In the genomic region with DNA sequence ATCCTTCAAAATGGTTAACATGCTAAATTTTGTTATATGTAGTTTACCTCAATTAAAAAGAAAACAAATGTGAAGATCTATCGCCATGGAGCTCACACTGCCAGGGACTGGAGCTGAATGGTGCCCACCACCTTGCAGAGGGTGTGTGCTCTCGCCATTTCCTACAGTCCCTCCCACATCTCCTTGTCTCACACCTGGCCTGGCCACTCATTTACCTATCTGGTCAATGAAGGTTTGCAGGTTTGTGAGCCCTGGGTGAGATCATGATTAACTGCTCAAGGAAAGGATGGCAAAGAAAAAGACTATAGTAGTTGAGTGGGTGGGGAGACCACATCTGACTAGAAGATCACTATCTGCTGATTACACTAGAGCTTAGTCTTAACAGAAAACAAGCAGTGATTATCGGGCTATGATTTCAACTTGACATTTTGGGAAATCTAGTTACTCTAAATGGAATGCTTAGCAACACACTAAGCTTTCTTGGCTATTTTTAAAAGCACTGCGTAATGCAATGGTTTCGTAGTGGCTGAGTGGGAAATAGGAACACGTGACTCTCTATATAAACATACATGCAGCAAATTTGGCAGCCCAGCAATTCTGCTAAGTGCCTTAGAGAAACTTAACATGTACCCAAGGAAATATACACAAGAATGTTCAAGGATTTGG, we compare ENCODE assay signal across 11 cellular contexts. TPM values are rescaled to one million over a fixed set of nuclear protein-coding genes. Genes with fewer than 3 reads are reported as not detected.
A peak's percentile ranks its signal among the peaks of the same experiment; 100 is the strongest.
DNase-seq lines count a peak whose midpoint lies in the region; ATAC-seq and TF ChIP-seq lines count a peak whose summit lies in the region.
"Had no signal": no experiment of that assay in that cellular context is flagged by ENCODE, and none has a peak within 500 bp of the region (broad histone marks: within the 10 kb centered on the region; RNA-seq: fewer than 3 reads in every experiment).

No MANE protein-coding gene starts in this region.

- H3K4me1 ChIP-seq in lung (ENCODE audit: control insufficient read depth in 2 of 2, insufficient read depth in 2 of 2, low read length in 2 of 2) (peaks cover 2 to 18% of the 10 kb centered on the region in 2 donors), upper lobe of right lung (peaks cover 26% of the 10 kb centered on the region)
- H3K4me1 ChIP-seq: prostate gland had no signal

- TF ChIP-seq CTCF in epithelial cell of esophagus (IDR thresholded peaks at IDR 0.05; ENCODE audit: insufficient read depth, low read depth, low read length, missing control alignments) (no peak), lung (IDR thresholded peaks at IDR 0.05; ENCODE audit: control extremely low read depth, extremely low read depth) (no peak), upper lobe of right lung (IDR thresholded peaks at IDR 0.05) (no peak)

- peaks cover 25% of the 10 kb centered on the region for H3K36me3 Mint-ChIP-seq in activated naive CD8-positive, alpha-beta T cell treated with anti-CD3 and anti-CD28 coated beads, Interleukin-2, amount 10 ng/mL, durations not matched to agents 7 days and 5 days
- peaks cover 76% of the 10 kb centered on the region for H3K36me3 Mint-ChIP-seq in activated naive CD8-positive, alpha-beta T cell treated with anti-CD3 and anti-CD28 coated beads, Interleukin-2, amount 50 U/mL, for 24 hours (ENCODE audit: low read depth)

- H3K9me3 ChIP-seq in lung (ENCODE audit: control insufficient read depth in 2 of 2, insufficient read depth in 1 of 2, low read length in 1 of 2) (no peaks in the 10 kb centered on the region), upper lobe of right lung (no peaks in the 10 kb centered on the region)
- H3K9me3 ChIP-seq: adrenal gland, prostate gland had no signal

- no peak for ATAC-seq in activated naive CD8-positive, alpha-beta T cell treated with anti-CD3 and anti-CD28 coated beads, Interleukin-2, amount 10 ng/mL, durations not matched to agents 7 days and 5 days (ENCODE audit: low read depth)
- ATAC-seq in activated naive CD8-positive, alpha-beta T cell treated with anti-CD3 and anti-CD28 coated beads, Interleukin-2, amount 50 U/mL, for 24 hours: no peak
- peak; percentile 67 for ATAC-seq in lung (ENCODE audit: insufficient read depth, low FRiP score)
- ATAC-seq in upper lobe of right lung: peak; percentile 82
- ATAC-seq in HG03469 (IDR thresholded peaks at IDR 0.05; ENCODE audit: unreplicated experiment): no peak
- no peak for ATAC-seq in HG03196 (IDR thresholded peaks at IDR 0.05; ENCODE audit: unreplicated experiment)

- H3K27ac ChIP-seq in lung (ENCODE audit: low read depth in 1 of 2, low read length in 1 of 2): peak overlapping the region; percentile 62 to 89
- peak overlapping the region; percentile 75 for H3K27ac ChIP-seq in upper lobe of right lung

- POLR2A ChIA-PET in activated naive CD8-positive, alpha-beta T cell treated with anti-CD3 and anti-CD28 coated beads, Interleukin-2, amount 10 ng/mL, durations not matched to agents 7 days and 5 days (lab: Charles Lee): no interaction called here

- no peaks in the 10 kb centered on the region for H3K27me3 Mint-ChIP-seq in activated naive CD8-positive, alpha-beta T cell treated with anti-CD3 and anti-CD28 coated beads, Interleukin-2, amount 10 ng/mL, durations not matched to agents 7 days and 5 days
- H3K27me3 Mint-ChIP-seq in activated naive CD8-positive, alpha-beta T cell treated with anti-CD3 and anti-CD28 coated beads, Interleukin-2, amount 50 U/mL, for 24 hours: no peaks in the 10 kb centered on the region

- H3K27me3 ChIP-seq in lung (ENCODE audit: control insufficient read depth, insufficient read depth) (no peaks in the 10 kb centered on the region), upper lobe of right lung (no peaks in the 10 kb centered on the region)
- H3K27me3 ChIP-seq: adrenal gland had no signal

- no peak overlapping the region for H3K4me3 Mint-ChIP-seq in activated naive CD8-positive, alpha-beta T cell treated with anti-CD3 and anti-CD28 coated beads, Interleukin-2, amount 10 ng/mL, durations not matched to agents 7 days and 5 days
- H3K4me3 Mint-ChIP-seq in activated naive CD8-positive, alpha-beta T cell treated with anti-CD3 and anti-CD28 coated beads, Interleukin-2, amount 50 U/mL, for 24 hours: no peak overlapping the region

- no peak for DNase-seq in activated naive CD8-positive, alpha-beta T cell treated with anti-CD3 and anti-CD28 coated beads, Interleukin-2, amount 10 ng/mL, durations not matched to agents 7 days and 5 days
- no peak for DNase-seq in activated naive CD8-positive, alpha-beta T cell treated with anti-CD3 and anti-CD28 coated beads, Interleukin-2, amount 50 U/mL, for 24 hours
- DNase-seq in epithelial cell of esophagus (ENCODE audit: low read depth) (peak; percentile 35), lung (ENCODE audit: low spot score) (peak; percentile 66), upper lobe of right lung (no peak)
- DNase-seq in stimulated activated CD4-positive, alpha-beta T cell treated with anti-CD3 and anti-CD28 coated beads, Interleukin-2, amount 100 ng/mL, for 24 hours: no peak
- DNase-seq: activated CD4-positive, alpha-beta T cell treated with anti-CD3 and anti-CD28 coated beads for 48 hours; adrenal gland had no signal

- peaks cover 4% of the 10 kb centered on the region for H3K4me1 Mint-ChIP-seq in activated naive CD8-positive, alpha-beta T cell treated with anti-CD3 and anti-CD28 coated beads, Interleukin-2, amount 10 ng/mL, durations not matched to agents 7 days and 5 days
- H3K4me1 Mint-ChIP-seq in activated naive CD8-positive, alpha-beta T cell treated with anti-CD3 and anti-CD28 coated beads, Interleukin-2, amount 50 U/mL, for 24 hours: peaks cover 2% of the 10 kb centered on the region

- H3K9me3 Mint-ChIP-seq in activated naive CD8-positive, alpha-beta T cell treated with anti-CD3 and anti-CD28 coated beads, Interleukin-2, amount 10 ng/mL, durations not matched to agents 7 days and 5 days: no peaks in the 10 kb centered on the region
- no peaks in the 10 kb centered on the region for H3K9me3 Mint-ChIP-seq in activated naive CD8-positive, alpha-beta T cell treated with anti-CD3 and anti-CD28 coated beads, Interleukin-2, amount 50 U/mL, for 24 hours

- peak overlapping the region; percentile 32 for H3K27ac Mint-ChIP-seq in activated naive CD8-positive, alpha-beta T cell treated with anti-CD3 and anti-CD28 coated beads, Interleukin-2, amount 10 ng/mL, durations not matched to agents 7 days and 5 days
- no peak overlapping the region for H3K27ac Mint-ChIP-seq in activated naive CD8-positive, alpha-beta T cell treated with anti-CD3 and anti-CD28 coated beads, Interleukin-2, amount 50 U/mL, for 24 hours

- H3K36me3 ChIP-seq in lung (ENCODE audit: control insufficient read depth in 2 of 2, insufficient read depth in 2 of 2, low read length in 2 of 2) (peaks cover 4 to 17% of the 10 kb centered on the region in 2 donors), upper lobe of right lung (peaks cover 41% of the 10 kb centered on the region)
- H3K36me3 ChIP-seq: prostate gland had no signal

- intact Hi-C loops in upper lobe of right lung (cut with DNase I): no loop called here

- no peak overlapping the region for H3K4me3 ChIP-seq in epithelial cell of esophagus (ENCODE audit: low read length)
- no peak overlapping the region for H3K4me3 ChIP-seq in lung
- H3K4me3 ChIP-seq in upper lobe of right lung: no peak overlapping the region
- H3K4me3 ChIP-seq: adrenal gland, prostate gland had no signal

- 57 to 71% methylated on average over 6 of the region's 6 CpGs for WGBS in lung, 2 donors

RNA-seq across cellular contexts. Expression of gene PUM3, which starts 27.3 kb away (rescaled TPM):
- 10 to 100 TPM; 44.8 to 45.6 TPM for total RNA-seq in activated naive CD8-positive, alpha-beta T cell treated with anti-CD3 and anti-CD28 coated beads, Interleukin-2, amount 10 ng/mL, durations not matched to agents 7 days and 5 days
- total RNA-seq in lung: 10 to 100 TPM; 36.7 to 41.7 TPM
- polyA plus RNA-seq in lung: 10 to 100 TPM; 29.1 to 38.2 TPM
- total RNA-seq in upper lobe of right lung: 40.4 TPM

Comparison
In these comparisons a context has a peak if more than half of its experiments do, and no peak if none do; other contexts are left out.
1. ATAC-seq: peak in lung (single experiment) and upper lobe of right lung (single experiment); none in activated naive CD8-positive, alpha-beta T cell treated with anti-CD3 and anti-CD28 coated beads, Interleukin-2, amount 10 ng/mL, durations not matched to agents 7 days and 5 days (single experiment), activated naive CD8-positive, alpha-beta T cell treated with anti-CD3 and anti-CD28 coated beads, Interleukin-2, amount 50 U/mL, for 24 hours (single experiment), HG03469 (single experiment) and HG03196 (single experiment).
2. DNase-seq: peak in epithelial cell of esophagus (single experiment) and lung (single experiment); none in activated naive CD8-positive, alpha-beta T cell treated with anti-CD3 and anti-CD28 coated beads, Interleukin-2, amount 10 ng/mL, durations not matched to agents 7 days and 5 days (single experiment), activated naive CD8-positive, alpha-beta T cell treated with anti-CD3 and anti-CD28 coated beads, Interleukin-2, amount 50 U/mL, for 24 hours (single experiment), upper lobe of right lung (single experiment) and stimulated activated CD4-positive, alpha-beta T cell treated with anti-CD3 and anti-CD28 coated beads, Interleukin-2, amount 100 ng/mL, for 24 hours (0 of 2).